In genomic region chr9:99369327-99369722, GRCh38 we compare ENCODE assay signal across 26 cellular contexts.
A peak's percentile ranks its signal among the peaks of the same experiment; 100 is the strongest.
DNase-seq lines count a peak whose midpoint lies in the region; ATAC-seq and TF ChIP-seq lines count a peak whose summit lies in the region.
"Had no signal": no experiment of that assay in that cellular context is flagged by ENCODE, and none has a peak within 500 bp of the region (broad histone marks: within the 10 kb centered on the region; RNA-seq: fewer than 3 reads in every experiment).

No MANE protein-coding gene starts in this region.

- 90 to 96% (median 92%) methylated on average over 9 of the region's 9 CpGs for WGBS in heart left ventricle, 4 donors

- no peak for TF ChIP-seq POLR2A in heart left ventricle (IDR thresholded peaks at IDR 0.05)

- no peaks in the 10 kb centered on the region for H3K27me3 ChIP-seq in heart left ventricle
- H3K27me3 ChIP-seq: gastroesophageal sphincter, tibial nerve had no signal

- TF ChIP-seq CTCF in heart left ventricle (IDR thresholded peaks at IDR 0.05): no peak
- no peak for TF ChIP-seq CTCF in nephron progenitor cell (IDR thresholded peaks at IDR 0.05)
- TF ChIP-seq CTCF in type B pancreatic cell (conservative IDR thresholded peaks at IDR 0.05): no peak

- CTCF ChIA-PET in activated CD4-positive, alpha-beta memory T cell treated with anti-CD3 and anti-CD28 coated beads, Interleukin-2, amount 10 ng/mL, durations not matched to agents 7 days and 5 days (lab: Charles Lee): no interaction called here

- ATAC-seq in heart left ventricle (no peak), Right ventricle myocardium superior (ENCODE audit: poor library complexity) (no peak)
- no peak for ATAC-seq in stimulated activated naive CD8-positive, alpha-beta T cell treated with anti-CD3 and anti-CD28 coated beads, Interleukin-15, amount 100 ng/mL, for 72 hours
- ATAC-seq: A549 had no signal

- no peaks in the 10 kb centered on the region for H3K36me3 Mint-ChIP-seq in nephron progenitor cell (ENCODE audit: low read depth)
- H3K36me3 Mint-ChIP-seq in type B pancreatic cell: no peaks in the 10 kb centered on the region
- H3K36me3 Mint-ChIP-seq in activated CD4-positive, alpha-beta memory T cell treated with anti-CD3 and anti-CD28 coated beads, Interleukin-2, amount 10 ng/mL, durations not matched to agents 7 days and 5 days (ENCODE audit: low read depth): no peaks in the 10 kb centered on the region
- H3K36me3 Mint-ChIP-seq: activated naive CD4-positive, alpha-beta T cell treated with anti-CD3 and anti-CD28 coated beads, Interleukin-2, amount 50 U/mL, for 24 hours; immature natural killer cell had no signal

- H3K4me1 ChIP-seq in heart left ventricle: peaks cover 0 to 25% (median 10%) of the 10 kb centered on the region in 12 donors
- H3K4me1 ChIP-seq: A549 had no signal

- H3K27me3 Mint-ChIP-seq in nephron progenitor cell (ENCODE audit: low read depth, poor library complexity) (peaks cover 28% of the 10 kb centered on the region), type B pancreatic cell (peaks cover 7% of the 10 kb centered on the region)
- peaks cover 55% of the 10 kb centered on the region for H3K27me3 Mint-ChIP-seq in stimulated activated naive CD8-positive, alpha-beta T cell treated with anti-CD3 and anti-CD28 coated beads, Interleukin-15, amount 100 ng/mL, for 72 hours
- H3K27me3 Mint-ChIP-seq in activated CD4-positive, alpha-beta memory T cell treated with anti-CD3 and anti-CD28 coated beads, Interleukin-2, amount 10 ng/mL, durations not matched to agents 7 days and 5 days: peaks cover 40% of the 10 kb centered on the region

- no peak for DNase-seq in heart left ventricle
- DNase-seq in Right ventricle myocardium superior: no peak
- DNase-seq in ecto neural progenitor cell (ENCODE audit: low spot score): peak; percentile 44
- DNase-seq in nephron progenitor cell: no peak
- DNase-seq in type B pancreatic cell (ENCODE audit: extremely low spot score, unreplicated experiment): no peak
- no peak for DNase-seq in activated CD4-positive, CD25-positive, alpha-beta regulatory T cell (lab: John Stamatoyannopoulos, UW)
- no peak for DNase-seq in stimulated activated naive CD8-positive, alpha-beta T cell treated with anti-CD3 and anti-CD28 coated beads, Interleukin-15, amount 100 ng/mL, for 72 hours
- DNase-seq in activated CD4-positive, alpha-beta memory T cell treated with anti-CD3 and anti-CD28 coated beads, Interleukin-2, amount 10 ng/mL, durations not matched to agents 7 days and 5 days: no peak
- DNase-seq: activated CD8-positive, alpha-beta memory T cell treated with anti-CD3 and anti-CD28 coated beads, Interleukin-2, amount 50 U/mL, for 4 hours; cortex of kidney; DMS153; endodermal cell; immature natural killer cell; NCI-H1092; NCI-H187 treated with DMSO at 0.1 percent for 48 hours; NK-92 treated with Interleukin-12 subunit alpha and Interleukin-12 subunit beta, amount 100 ng/mL, for 24 hours; PC-9; SHP77 treated with DMSO at 0.1 percent for 48 hours; stomach; T-helper 9 cell had no signal

- intact Hi-C loops in heart left ventricle (cut with DNase I): loop anchor here in 2 of 10 donors (10.0 kb wide), 2 partner anchors 75 to 195 kb away; no protein-coding TSS in a partner anchor
- intact Hi-C loops in Right ventricle myocardium superior (cut with DNase I): no loop called here

- POLR2A ChIA-PET in activated CD4-positive, alpha-beta memory T cell treated with anti-CD3 and anti-CD28 coated beads, Interleukin-2, amount 10 ng/mL, durations not matched to agents 7 days and 5 days (lab: Charles Lee): no interaction called here

- H3K9me3 ChIP-seq in heart left ventricle: no peaks in the 10 kb centered on the region
- H3K9me3 ChIP-seq: A549, gastroesophageal sphincter, stomach, tibial nerve had no signal

- H3K4me1 Mint-ChIP-seq in nephron progenitor cell (peaks cover 26% of the 10 kb centered on the region), type B pancreatic cell (ENCODE audit: unreplicated experiment) (peaks cover 19% of the 10 kb centered on the region)
- peaks cover 35% of the 10 kb centered on the region for H3K4me1 Mint-ChIP-seq in stimulated activated naive CD8-positive, alpha-beta T cell treated with anti-CD3 and anti-CD28 coated beads, Interleukin-15, amount 100 ng/mL, for 72 hours
- H3K4me1 Mint-ChIP-seq in activated CD4-positive, alpha-beta memory T cell treated with anti-CD3 and anti-CD28 coated beads, Interleukin-2, amount 10 ng/mL, durations not matched to agents 7 days and 5 days: peaks cover 19% of the 10 kb centered on the region

- H3K36me3 ChIP-seq in heart left ventricle: no peaks in the 10 kb centered on the region
- H3K36me3 ChIP-seq: gastroesophageal sphincter, stomach, tibial nerve, WERI-Rb-1 had no signal

- peak overlapping the region in 7 of 12 donors; percentile 79 to 93 (median 85) for H3K27ac ChIP-seq in heart left ventricle
- H3K27ac ChIP-seq: A549, PC-9, WERI-Rb-1 had no signal

- H3K4me3 Mint-ChIP-seq in nephron progenitor cell (peak overlapping the region; percentile 52), type B pancreatic cell (peak overlapping the region; percentile 77)
- H3K4me3 Mint-ChIP-seq in stimulated activated naive CD8-positive, alpha-beta T cell treated with anti-CD3 and anti-CD28 coated beads, Interleukin-15, amount 100 ng/mL, for 72 hours: no peak overlapping the region
- no peak overlapping the region for H3K4me3 Mint-ChIP-seq in activated CD4-positive, alpha-beta memory T cell treated with anti-CD3 and anti-CD28 coated beads, Interleukin-2, amount 10 ng/mL, durations not matched to agents 7 days and 5 days
- H3K4me3 Mint-ChIP-seq: activated naive CD4-positive, alpha-beta T cell treated with anti-CD3 and anti-CD28 coated beads, Interleukin-2, amount 50 U/mL, for 24 hours; endodermal cell had no signal

- peak overlapping the region in 1 of 12 donors; percentile 54 for H3K4me3 ChIP-seq in heart left ventricle
- H3K4me3 ChIP-seq: A549, PC-9 had no signal

- H3K27ac Mint-ChIP-seq in nephron progenitor cell (peak overlapping the region; percentile 70), type B pancreatic cell (no peak overlapping the region)
- H3K27ac Mint-ChIP-seq in stimulated activated naive CD8-positive, alpha-beta T cell treated with anti-CD3 and anti-CD28 coated beads, Interleukin-15, amount 100 ng/mL, for 72 hours: peak overlapping the region in 1 of 2 donors; percentile 65
- no peak overlapping the region for H3K27ac Mint-ChIP-seq in activated CD4-positive, alpha-beta memory T cell treated with anti-CD3 and anti-CD28 coated beads, Interleukin-2, amount 10 ng/mL, durations not matched to agents 7 days and 5 days
- H3K27ac Mint-ChIP-seq: activated naive CD4-positive, alpha-beta T cell treated with anti-CD3 and anti-CD28 coated beads, Interleukin-2, amount 50 U/mL, for 24 hours; endodermal cell; immature natural killer cell; progenitor cell of endocrine pancreas had no signal

- H3K9me3 Mint-ChIP-seq in nephron progenitor cell (no peaks in the 10 kb centered on the region), type B pancreatic cell (no peaks in the 10 kb centered on the region)
- H3K9me3 Mint-ChIP-seq in stimulated activated naive CD8-positive, alpha-beta T cell treated with anti-CD3 and anti-CD28 coated beads, Interleukin-15, amount 100 ng/mL, for 72 hours: no peaks in the 10 kb centered on the region
- no peaks in the 10 kb centered on the region for H3K9me3 Mint-ChIP-seq in activated CD4-positive, alpha-beta memory T cell treated with anti-CD3 and anti-CD28 coated beads, Interleukin-2, amount 10 ng/mL, durations not matched to agents 7 days and 5 days
- H3K9me3 Mint-ChIP-seq: activated naive CD4-positive, alpha-beta T cell treated with anti-CD3 and anti-CD28 coated beads, Interleukin-2, amount 50 U/mL, for 24 hours; endodermal cell; immature natural killer cell had no signal

Comparison
In these comparisons a context has a peak if more than half of its experiments do, and no peak if none do; other contexts are left out.
1. H3K4me3 Mint-ChIP-seq: peak in nephron progenitor cell (single experiment) and type B pancreatic cell (single experiment); none in stimulated activated naive CD8-positive, alpha-beta T cell treated with anti-CD3 and anti-CD28 coated beads, Interleukin-15, amount 100 ng/mL, for 72 hours (0 of 2) and activated CD4-positive, alpha-beta memory T cell treated with anti-CD3 and anti-CD28 coated beads, Interleukin-2, amount 10 ng/mL, durations not matched to agents 7 days and 5 days (single experiment).